In genomic region chr14:90383126-90383730, GRCh38 we compare ENCODE assay signal across 1 cellular context.
TF ChIP-seq lines count a peak whose summit lies in the region.

No MANE protein-coding gene starts in this region.

TF ChIP-seq in HepG2, 621 proteins besides CTCF, POLR2A, EP300 and RAD21 (continued from another document and continues in another):
- TF ChIP-seq FOSL2 (CRISPR knock-in tag; IDR thresholded peaks at IDR 0.05) (peak; percentile 75), GMEB2 (CRISPR knock-in tag; IDR thresholded peaks at IDR 0.05; ENCODE audit: low read depth) (peak; percentile 93), CBX1 (IDR thresholded peaks at IDR 0.05; ENCODE audit: low read depth) (no peak), ZNF784 (CRISPR knock-in tag; IDR thresholded peaks at IDR 0.05; ENCODE audit: borderline replicate concordance) (0 out of 2 replicates have a peak, but pooled peaks have one; percentile 27), MTF2 (CRISPR knock-in tag; IDR thresholded peaks at IDR 0.05; ENCODE audit: borderline replicate concordance) (peak; percentile 52; the same call in 1 of the 2 replicates), PCBP1 (IDR thresholded peaks at IDR 0.05; ENCODE audit: borderline replicate concordance, low read depth, low read length) (peak; percentile 100), FLYWCH1 (CRISPR knock-in tag; IDR thresholded peaks at IDR 0.05) (no peak), ZNF557 (CRISPR knock-in tag; IDR thresholded peaks at IDR 0.05) (peak; percentile 79; the same call in 1 of the 2 replicates), FOSL1 (CRISPR knock-in tag; IDR thresholded peaks at IDR 0.05; ENCODE audit: borderline replicate concordance) (0 out of 2 replicates have a peak, but pooled peaks have one; percentile 6), ZC3H13 (CRISPR knock-in tag; IDR thresholded peaks at IDR 0.05) (no peak), ZFP37 (CRISPR knock-in tag; IDR thresholded peaks at IDR 0.05; ENCODE audit: borderline replicate concordance) (no peak), RXRB (CRISPR knock-in tag; IDR thresholded peaks at IDR 0.05; ENCODE audit: borderline replicate concordance) (peak; percentile 70), CAMTA2 (CRISPR knock-in tag; IDR thresholded peaks at IDR 0.05; ENCODE audit: borderline replicate concordance) (peak; percentile 100), XBP1 (CRISPR knock-in tag; IDR thresholded peaks at IDR 0.05) (no peak; the same call in 1 of the 2 replicates), TCF12 (IDR thresholded peaks at IDR 0.05) (no peak), TCF12 (CRISPR knock-in tag; IDR thresholded peaks at IDR 0.05) (peak; percentile 59; the same call in 1 of the 2 replicates), TOPORS (CRISPR knock-in tag; IDR thresholded peaks at IDR 0.05) (peak; percentile 56; the same call in 1 of the 2 replicates), HIVEP1 (CRISPR knock-in tag; IDR thresholded peaks at IDR 0.05) (no peak; the same call in 1 of the 2 replicates), ZKSCAN8 (CRISPR knock-in tag; IDR thresholded peaks at IDR 0.05; ENCODE audit: borderline replicate concordance) (peak; percentile 92), ZNF225 (CRISPR knock-in tag; IDR thresholded peaks at IDR 0.05) (no peak), ZHX2 (IDR thresholded peaks at IDR 0.05; ENCODE audit: low read depth) (peak; percentile 96), ZHX2 (CRISPR knock-in tag; IDR thresholded peaks at IDR 0.05; ENCODE audit: borderline replicate concordance) (no peak; the same call in 1 of the 2 replicates), ZNF331 (CRISPR knock-in tag; IDR thresholded peaks at IDR 0.05) (peak; percentile 91; the same call in 1 of the 2 replicates), ZNF841 (CRISPR knock-in tag; IDR thresholded peaks at IDR 0.05; ENCODE audit: borderline replicate concordance) (no peak), SMAD1 (CRISPR knock-in tag; IDR thresholded peaks at IDR 0.05; ENCODE audit: borderline replicate concordance, low read depth) (peak; percentile 17; the same call in 1 of the 2 replicates), ZBTB10 (CRISPR knock-in tag; IDR thresholded peaks at IDR 0.05; ENCODE audit: borderline replicate concordance) (peak; percentile 70), U2AF1 (optimal IDR thresholded peaks at IDR 0.05; ENCODE audit: low read depth, low read length) (no peak), ZUFSP (CRISPR knock-in tag; IDR thresholded peaks at IDR 0.05; ENCODE audit: borderline replicate concordance) (no peak), AGO2 (optimal IDR thresholded peaks at IDR 0.05; ENCODE audit: low read depth, low read length) (no peak), NFE2 (CRISPR knock-in tag; IDR thresholded peaks at IDR 0.05) (peak; percentile 52; the same call in 1 of the 2 replicates), SP1 (IDR thresholded peaks at IDR 0.05) (no peak), SP1 (CRISPR knock-in tag; IDR thresholded peaks at IDR 0.05) (peak; percentile 95), ZNF609 (CRISPR knock-in tag; IDR thresholded peaks at IDR 0.05; ENCODE audit: borderline replicate concordance) (0 out of 2 replicates have a peak, but pooled peaks have one; percentile 66), ZNF570 (CRISPR knock-in tag; IDR thresholded peaks at IDR 0.05; ENCODE audit: borderline replicate concordance) (no peak; the same call in 1 of the 2 replicates), PLSCR1 (CRISPR knock-in tag; IDR thresholded peaks at IDR 0.05; ENCODE audit: borderline replicate concordance) (no peak), GTF2F1 (IDR thresholded peaks at IDR 0.05; ENCODE audit: low read length) (peak; percentile 46; the same call in 1 of the 2 replicates), SMARCE1 (IDR thresholded peaks at IDR 0.05; ENCODE audit: borderline replicate concordance) (no peak), ZNF30 (CRISPR knock-in tag; IDR thresholded peaks at IDR 0.05) (no peak)
